In the genomic region with DNA sequence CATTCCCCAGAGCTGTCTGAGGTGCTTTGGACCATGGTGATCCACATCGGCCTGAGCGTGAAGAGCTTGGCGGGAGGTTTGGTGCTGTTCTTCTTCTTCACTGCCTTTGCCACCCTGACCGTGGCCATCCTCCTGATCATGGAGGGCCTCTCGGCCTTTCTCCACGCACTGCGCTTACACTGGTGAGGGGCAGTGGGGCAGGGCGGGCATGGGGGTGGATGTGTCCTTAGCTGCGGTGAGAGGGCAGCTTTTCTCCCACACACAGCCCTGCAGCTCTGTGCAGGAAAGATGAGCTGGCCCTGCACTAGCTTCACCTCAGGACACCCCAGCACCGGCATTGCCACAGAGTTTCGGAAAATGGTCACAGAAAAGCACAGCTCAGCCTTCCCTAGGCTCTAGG, we compare ENCODE assay signal across 9 cellular contexts.
"Had no signal": no experiment of that assay in that cellular context is flagged by ENCODE, and none has a peak within 500 bp of the region (broad histone marks: within the 10 kb centered on the region; RNA-seq: fewer than 3 reads in every experiment).

No MANE protein-coding gene starts in this region.

- ATAC-seq: activated CD4-positive, CD25-positive, alpha-beta regulatory T cell treated with anti-CD3 and anti-CD28 coated beads, Interleukin-2, amount 50 U/mL, for 24 hours; activated naive CD4-positive, alpha-beta T cell treated with anti-CD3 and anti-CD28 coated beads, Interleukin-2, amount 50 U/mL, for 72 hours; activated T-cell treated with anti-CD3 and anti-CD28 coated beads, Interleukin-2, amount 50 U/mL, for 4 hours; left ventricle myocardium superior; stimulated activated memory B cell treated with anti-CD40 and anti-IgM and Interleukin-4, amounts not matched to agents 10 μg/mL and 1 μg/mL and 100 μg/mL, for 72 hours had no signal

- H3K79me2 ChIP-seq: parathyroid adenoma had no signal

- DNase-seq: activated CD4-positive, alpha-beta T cell treated with anti-CD3 and anti-CD28 coated beads, Interleukin-2, amount 50 U/mL, for 4 hours; activated effector memory CD4-positive, alpha-beta T cell treated with anti-CD3 and anti-CD28 coated beads, Interleukin-2, amount 50 U/mL, for 16 hours; activated T-cell treated with anti-CD3 and anti-CD28 coated beads, Interleukin-2, amount 50 U/mL, for 4 hours; left ventricle myocardium superior; small intestine had no signal

- H3K9ac ChIP-seq: parathyroid adenoma had no signal
